In the genomic region with DNA sequence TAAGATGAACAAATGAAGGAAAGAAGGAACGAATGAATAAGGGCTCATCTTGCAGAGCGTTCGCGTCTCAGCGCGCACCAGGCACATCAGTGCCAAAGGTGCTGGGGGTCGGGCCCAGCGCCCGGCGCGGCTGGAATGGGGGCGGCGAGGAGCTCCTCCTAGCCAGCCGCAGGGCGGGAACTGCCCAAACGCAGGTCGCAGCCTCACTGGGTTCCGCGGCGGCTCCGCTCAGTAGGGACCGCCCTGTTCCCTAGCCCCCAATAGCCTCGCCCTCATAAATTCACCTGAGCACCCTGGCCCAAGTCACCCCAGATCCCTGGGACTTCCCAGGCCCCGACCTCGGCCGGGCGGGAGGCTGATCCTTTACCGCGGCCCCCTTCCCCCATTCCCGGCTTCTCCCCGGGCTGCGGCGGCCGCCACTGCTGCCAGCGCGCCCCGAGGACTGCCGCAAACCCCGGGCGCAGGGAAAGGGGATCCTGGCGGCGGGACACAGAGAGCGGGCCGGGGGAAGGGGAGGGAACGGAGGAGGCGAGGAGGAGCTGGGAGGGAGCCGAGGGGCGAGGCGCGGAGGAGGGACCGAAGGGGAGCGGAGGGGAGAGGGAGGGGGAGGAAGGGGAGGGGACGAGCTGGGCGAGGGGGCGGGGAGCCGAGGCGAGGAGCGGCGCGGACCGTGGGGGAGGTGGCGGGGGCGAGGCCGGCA, we compare ENCODE assay signal across 1 cellular context.
TF ChIP-seq lines count a peak whose summit lies in the region.

No MANE protein-coding gene starts in this region.

TF ChIP-seq in HepG2, 621 proteins besides CTCF, POLR2A, EP300 and RAD21 (continued from another document and continues in another):
- TF ChIP-seq ARNT2 (CRISPR knock-in tag; IDR thresholded peaks at IDR 0.05; ENCODE audit: low read depth) (no peak), NPAS2 (CRISPR knock-in tag; IDR thresholded peaks at IDR 0.05; ENCODE audit: borderline replicate concordance) (no peak), KMT2A (CRISPR knock-in tag; IDR thresholded peaks at IDR 0.05) (no peak), ZNF556 (CRISPR knock-in tag; IDR thresholded peaks at IDR 0.05; ENCODE audit: borderline replicate concordance) (no peak), ISX (CRISPR knock-in tag; conservative IDR thresholded peaks at IDR 0.05) (no peak), ZNF550 (CRISPR knock-in tag; IDR thresholded peaks at IDR 0.05; ENCODE audit: borderline replicate concordance) (no peak), IRX3 (CRISPR knock-in tag; IDR thresholded peaks at IDR 0.05; ENCODE audit: borderline replicate concordance, low read depth) (no peak), KAT8 (CRISPR knock-in tag; IDR thresholded peaks at IDR 0.05) (no peak), CC2D1A (CRISPR knock-in tag; IDR thresholded peaks at IDR 0.05) (no peak), NAIF1 (CRISPR knock-in tag; IDR thresholded peaks at IDR 0.05; ENCODE audit: borderline replicate concordance) (no peak), YY1 (IDR thresholded peaks at IDR 0.05; ENCODE audit: insufficient read depth, insufficient replicate concordance, low read depth, low read length) (peak; percentile 12), ZNF788 (CRISPR knock-in tag; IDR thresholded peaks at IDR 0.05; ENCODE audit: borderline replicate concordance) (no peak), PCBP1 (IDR thresholded peaks at IDR 0.05; ENCODE audit: borderline replicate concordance, low read depth, low read length) (no peak), ESRRA (CRISPR knock-in tag; IDR thresholded peaks at IDR 0.05; ENCODE audit: low read depth) (no peak), ZSCAN29 (CRISPR knock-in tag; conservative IDR thresholded peaks at IDR 0.05) (no peak), ZNF446 (CRISPR knock-in tag; IDR thresholded peaks at IDR 0.05) (no peak), PHF21A (CRISPR knock-in tag; IDR thresholded peaks at IDR 0.05) (no peak), HOXD1 (CRISPR knock-in tag; IDR thresholded peaks at IDR 0.05) (no peak), MTF2 (CRISPR knock-in tag; IDR thresholded peaks at IDR 0.05; ENCODE audit: borderline replicate concordance) (peak; percentile 75; the same call in 1 of the 2 replicates), ZMAT3 (CRISPR knock-in tag; conservative IDR thresholded peaks at IDR 0.05) (no peak), ZNF841 (CRISPR knock-in tag; IDR thresholded peaks at IDR 0.05; ENCODE audit: borderline replicate concordance) (no peak), ZNF564 (CRISPR knock-in tag; IDR thresholded peaks at IDR 0.05) (0 out of 2 replicates have a peak, but pooled peaks have one; percentile 13), KDM5B (CRISPR knock-in tag; IDR thresholded peaks at IDR 0.05; ENCODE audit: borderline replicate concordance) (0 out of 2 replicates have a peak, but pooled peaks have one; percentile 29), MTA3 (CRISPR knock-in tag; IDR thresholded peaks at IDR 0.05) (no peak), ZBTB38 (CRISPR knock-in tag; IDR thresholded peaks at IDR 0.05) (no peak), SMYD3 (CRISPR knock-in tag; IDR thresholded peaks at IDR 0.05) (no peak), NKX3-1 (CRISPR knock-in tag; IDR thresholded peaks at IDR 0.05) (no peak), NR2F2 (IDR thresholded peaks at IDR 0.05; ENCODE audit: borderline replicate concordance, low read depth) (no peak), MBD4 (IDR thresholded peaks at IDR 0.05; ENCODE audit: borderline replicate concordance, low read length) (no peak), HIVEP1 (CRISPR knock-in tag; IDR thresholded peaks at IDR 0.05) (peak; percentile 24; the same call in 1 of the 2 replicates), ONECUT2 (CRISPR knock-in tag; IDR thresholded peaks at IDR 0.05) (no peak), ZNF7 (CRISPR knock-in tag; IDR thresholded peaks at IDR 0.05) (no peak), ZNF615 (CRISPR knock-in tag; IDR thresholded peaks at IDR 0.05; ENCODE audit: borderline replicate concordance) (no peak), CCAR2 (optimal IDR thresholded peaks at IDR 0.05; ENCODE audit: low read depth, low read length) (no peak), HNRNPLL (IDR thresholded peaks at IDR 0.05; ENCODE audit: low read depth, low read length, poor library complexity, severe bottlenecking) (peak; percentile 12), HNRNPK (IDR thresholded peaks at IDR 0.05; ENCODE audit: low read depth, low read length, poor library complexity, severe bottlenecking) (peak; percentile 87), HHEX (CRISPR knock-in tag; IDR thresholded peaks at IDR 0.05) (no peak), XRCC5 (optimal IDR thresholded peaks at IDR 0.05; ENCODE audit: low read length) (peak; percentile 42), ZNF501 (CRISPR knock-in tag; IDR thresholded peaks at IDR 0.05) (0 out of 2 replicates have a peak, but pooled peaks have one; percentile 5)
- TF ChIP-seq, protein P1, sequence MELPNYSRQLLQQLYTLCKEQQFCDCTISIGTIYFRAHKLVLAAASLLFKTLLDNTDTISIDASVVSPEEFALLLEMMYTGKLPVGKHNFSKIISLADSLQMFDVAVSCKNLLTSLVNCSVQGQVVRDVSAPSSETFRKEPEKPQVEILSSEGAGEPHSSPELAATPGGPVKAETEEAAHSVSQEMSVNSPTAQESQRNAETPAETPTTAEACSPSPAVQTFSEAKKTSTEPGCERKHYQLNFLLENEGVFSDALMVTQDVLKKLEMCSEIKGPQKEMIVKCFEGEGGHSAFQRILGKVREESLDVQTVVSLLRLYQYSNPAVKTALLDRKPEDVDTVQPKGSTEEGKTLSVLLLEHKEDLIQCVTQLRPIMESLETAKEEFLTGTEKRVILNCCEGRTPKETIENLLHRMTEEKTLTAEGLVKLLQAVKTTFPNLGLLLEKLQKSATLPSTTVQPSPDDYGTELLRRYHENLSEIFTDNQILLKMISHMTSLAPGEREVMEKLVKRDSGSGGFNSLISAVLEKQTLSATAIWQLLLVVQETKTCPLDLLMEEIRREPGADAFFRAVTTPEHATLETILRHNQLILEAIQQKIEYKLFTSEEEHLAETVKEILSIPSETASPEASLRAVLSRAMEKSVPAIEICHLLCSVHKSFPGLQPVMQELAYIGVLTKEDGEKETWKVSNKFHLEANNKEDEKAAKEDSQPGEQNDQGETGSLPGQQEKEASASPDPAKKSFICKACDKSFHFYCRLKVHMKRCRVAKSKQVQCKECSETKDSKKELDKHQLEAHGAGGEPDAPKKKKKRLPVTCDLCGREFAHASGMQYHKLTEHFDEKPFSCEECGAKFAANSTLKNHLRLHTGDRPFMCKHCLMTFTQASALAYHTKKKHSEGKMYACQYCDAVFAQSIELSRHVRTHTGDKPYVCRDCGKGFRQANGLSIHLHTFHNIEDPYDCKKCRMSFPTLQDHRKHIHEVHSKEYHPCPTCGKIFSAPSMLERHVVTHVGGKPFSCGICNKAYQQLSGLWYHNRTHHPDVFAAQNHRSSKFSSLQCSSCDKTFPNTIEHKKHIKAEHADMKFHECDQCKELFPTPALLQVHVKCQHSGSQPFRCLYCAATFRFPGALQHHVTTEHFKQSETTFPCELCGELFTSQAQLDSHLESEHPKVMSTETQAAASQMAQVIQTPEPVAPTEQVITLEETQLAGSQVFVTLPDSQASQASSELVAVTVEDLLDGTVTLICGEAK (IDR thresholded peaks at IDR 0.05): no peak
- TF ChIP-seq, protein P1 (CRISPR knock-in tag; IDR thresholded peaks at IDR 0.05): no peak
- TF ChIP-seq, protein P2, sequence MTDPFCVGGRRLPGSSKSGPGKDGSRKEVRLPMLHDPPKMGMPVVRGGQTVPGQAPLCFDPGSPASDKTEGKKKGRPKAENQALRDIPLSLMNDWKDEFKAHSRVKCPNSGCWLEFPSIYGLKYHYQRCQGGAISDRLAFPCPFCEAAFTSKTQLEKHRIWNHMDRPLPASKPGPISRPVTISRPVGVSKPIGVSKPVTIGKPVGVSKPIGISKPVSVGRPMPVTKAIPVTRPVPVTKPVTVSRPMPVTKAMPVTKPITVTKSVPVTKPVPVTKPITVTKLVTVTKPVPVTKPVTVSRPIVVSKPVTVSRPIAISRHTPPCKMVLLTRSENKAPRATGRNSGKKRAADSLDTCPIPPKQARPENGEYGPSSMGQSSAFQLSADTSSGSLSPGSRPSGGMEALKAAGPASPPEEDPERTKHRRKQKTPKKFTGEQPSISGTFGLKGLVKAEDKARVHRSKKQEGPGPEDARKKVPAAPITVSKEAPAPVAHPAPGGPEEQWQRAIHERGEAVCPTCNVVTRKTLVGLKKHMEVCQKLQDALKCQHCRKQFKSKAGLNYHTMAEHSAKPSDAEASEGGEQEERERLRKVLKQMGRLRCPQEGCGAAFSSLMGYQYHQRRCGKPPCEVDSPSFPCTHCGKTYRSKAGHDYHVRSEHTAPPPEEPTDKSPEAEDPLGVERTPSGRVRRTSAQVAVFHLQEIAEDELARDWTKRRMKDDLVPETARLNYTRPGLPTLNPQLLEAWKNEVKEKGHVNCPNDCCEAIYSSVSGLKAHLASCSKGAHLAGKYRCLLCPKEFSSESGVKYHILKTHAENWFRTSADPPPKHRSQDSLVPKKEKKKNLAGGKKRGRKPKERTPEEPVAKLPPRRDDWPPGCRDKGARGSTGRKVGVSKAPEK (CRISPR knock-in tag; IDR thresholded peaks at IDR 0.05; ENCODE audit: borderline replicate concordance): no peak
- TF ChIP-seq, protein P3, sequence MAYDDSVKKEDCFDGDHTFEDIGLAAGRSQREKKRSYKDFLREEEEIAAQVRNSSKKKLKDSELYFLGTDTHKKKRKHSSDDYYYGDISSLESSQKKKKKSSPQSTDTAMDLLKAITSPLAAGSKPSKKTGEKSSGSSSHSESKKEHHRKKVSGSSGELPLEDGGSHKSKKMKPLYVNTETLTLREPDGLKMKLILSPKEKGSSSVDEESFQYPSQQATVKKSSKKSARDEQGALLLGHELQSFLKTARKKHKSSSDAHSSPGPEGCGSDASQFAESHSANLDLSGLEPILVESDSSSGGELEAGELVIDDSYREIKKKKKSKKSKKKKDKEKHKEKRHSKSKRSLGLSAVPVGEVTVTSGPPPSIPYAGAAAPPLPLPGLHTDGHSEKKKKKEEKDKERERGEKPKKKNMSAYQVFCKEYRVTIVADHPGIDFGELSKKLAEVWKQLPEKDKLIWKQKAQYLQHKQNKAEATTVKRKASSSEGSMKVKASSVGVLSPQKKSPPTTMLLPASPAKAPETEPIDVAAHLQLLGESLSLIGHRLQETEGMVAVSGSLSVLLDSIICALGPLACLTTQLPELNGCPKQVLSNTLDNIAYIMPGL (CRISPR knock-in tag; IDR thresholded peaks at IDR 0.05; ENCODE audit: borderline replicate concordance in 1 of 2, low read depth in 1 of 2): no peak
- TF ChIP-seq, protein P4, sequence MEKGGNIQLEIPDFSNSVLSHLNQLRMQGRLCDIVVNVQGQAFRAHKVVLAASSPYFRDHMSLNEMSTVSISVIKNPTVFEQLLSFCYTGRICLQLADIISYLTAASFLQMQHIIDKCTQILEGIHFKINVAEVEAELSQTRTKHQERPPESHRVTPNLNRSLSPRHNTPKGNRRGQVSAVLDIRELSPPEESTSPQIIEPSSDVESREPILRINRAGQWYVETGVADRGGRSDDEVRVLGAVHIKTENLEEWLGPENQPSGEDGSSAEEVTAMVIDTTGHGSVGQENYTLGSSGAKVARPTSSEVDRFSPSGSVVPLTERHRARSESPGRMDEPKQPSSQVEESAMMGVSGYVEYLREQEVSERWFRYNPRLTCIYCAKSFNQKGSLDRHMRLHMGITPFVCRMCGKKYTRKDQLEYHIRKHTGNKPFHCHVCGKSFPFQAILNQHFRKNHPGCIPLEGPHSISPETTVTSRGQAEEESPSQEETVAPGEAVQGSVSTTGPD (CRISPR knock-in tag; IDR thresholded peaks at IDR 0.05): no peak
- TF ChIP-seq, protein P5, sequence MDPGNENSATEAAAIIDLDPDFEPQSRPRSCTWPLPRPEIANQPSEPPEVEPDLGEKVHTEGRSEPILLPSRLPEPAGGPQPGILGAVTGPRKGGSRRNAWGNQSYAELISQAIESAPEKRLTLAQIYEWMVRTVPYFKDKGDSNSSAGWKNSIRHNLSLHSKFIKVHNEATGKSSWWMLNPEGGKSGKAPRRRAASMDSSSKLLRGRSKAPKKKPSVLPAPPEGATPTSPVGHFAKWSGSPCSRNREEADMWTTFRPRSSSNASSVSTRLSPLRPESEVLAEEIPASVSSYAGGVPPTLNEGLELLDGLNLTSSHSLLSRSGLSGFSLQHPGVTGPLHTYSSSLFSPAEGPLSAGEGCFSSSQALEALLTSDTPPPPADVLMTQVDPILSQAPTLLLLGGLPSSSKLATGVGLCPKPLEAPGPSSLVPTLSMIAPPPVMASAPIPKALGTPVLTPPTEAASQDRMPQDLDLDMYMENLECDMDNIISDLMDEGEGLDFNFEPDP (CRISPR knock-in tag; conservative IDR thresholded peaks at IDR 0.05): no peak
